ENCODE assay signal across 29 cellular contexts in genomic region chr17:55644346-55644745, GRCh38.
"Had no signal": no experiment of that assay in that cellular context is flagged by ENCODE, and none has a peak within 500 bp of the region (broad histone marks: within the 10 kb centered on the region; RNA-seq: fewer than 3 reads in every experiment).

No MANE protein-coding gene starts in this region.

- DNase-seq: activated CD4-positive, alpha-beta memory T cell treated with anti-CD3 and anti-CD28 coated beads for 36 hours; activated CD4-positive, alpha-beta T cell treated with anti-CD3 and anti-CD28 coated beads for 36 hours; activated CD4-positive, alpha-beta T cell treated with anti-CD3 and anti-CD28 coated beads, Interleukin-2, amount 10 ng/mL, durations not matched to agents 24 days and 14 days; activated CD4-positive, CD25-positive, alpha-beta regulatory T cell; activated CD4-positive, CD25-positive, alpha-beta regulatory T cell treated with anti-CD3 and anti-CD28 coated beads, Interleukin-2, amount 50 U/mL, for 72 hours; activated CD8-positive, alpha-beta memory T cell treated with anti-CD3 and anti-CD28 coated beads, Interleukin-2, amount 10 ng/mL, durations not matched to agents 7 days and 5 days; activated CD8-positive, alpha-beta memory T cell treated with anti-CD3 and anti-CD28 coated beads, Interleukin-2, amount 50 U/mL, for 4 hours; activated CD8-positive, alpha-beta T cell treated with anti-CD3 and anti-CD28 coated beads, Interleukin-2, amount 10 ng/mL, durations not matched to agents 7 days and 5 days; activated effector memory CD4-positive, alpha-beta T cell treated with anti-CD3 and anti-CD28 coated beads, Interleukin-2, amount 50 U/mL, for 16 hours; activated naive CD4-positive, alpha-beta T cell; activated naive CD4-positive, alpha-beta T cell treated with anti-CD3 and anti-CD28 coated beads, Interleukin-2, amount 10 ng/mL, durations not matched to agents 7 days and 5 days; activated naive CD8-positive, alpha-beta T cell treated with anti-CD3 and anti-CD28 coated beads, Interleukin-2, amount 10 ng/mL, durations not matched to agents 7 days and 5 days; activated T-cell treated with anti-CD3 and anti-CD28 coated beads, Interleukin-2, amount 50 U/mL, for 1 hour; activated T-cell treated with anti-CD3 and anti-CD28 coated beads, Interleukin-2, amount 50 U/mL, for 48 hours; central memory CD4-positive, alpha-beta T cell; cerebellar nuclear complex; colonic mucosa; effector CD8-positive, alpha-beta T cell; esophagus squamous epithelium; foreskin fibroblast; T-helper 2 cell had no signal

- H3K27ac ChIP-seq: ascending aorta, breast epithelium, cardiac muscle cell, colonic mucosa, epithelial cell of prostate, esophagus squamous epithelium had no signal

- H3K27me3 ChIP-seq: ascending aorta, breast epithelium, cardiac muscle cell, colonic mucosa had no signal

- H3K9me3 ChIP-seq: ascending aorta, breast epithelium, colonic mucosa, esophagus squamous epithelium had no signal

- FAIRE-seq: endometrium, endothelial cell of umbilical vein, frontal cortex had no signal

- H3K4me1 ChIP-seq: ascending aorta, breast epithelium, colonic mucosa, esophagus squamous epithelium had no signal

- ATAC-seq: activated CD4-positive, alpha-beta T cell treated with anti-CD3 and anti-CD28 coated beads for 36 hours; activated CD8-positive, alpha-beta memory T cell treated with anti-CD3 and anti-CD28 coated beads, Interleukin-2, amount 10 ng/mL, durations not matched to agents 7 days and 5 days; activated CD8-positive, alpha-beta T cell treated with anti-CD3 and anti-CD28 coated beads, Interleukin-2, amount 10 ng/mL, durations not matched to agents 7 days and 5 days; activated naive CD4-positive, alpha-beta T cell treated with anti-CD3 and anti-CD28 coated beads, Interleukin-2, amount 50 U/mL, for 72 hours had no signal

- H3K4me3 ChIP-seq: ascending aorta, breast epithelium, cardiac muscle cell, colonic mucosa, esophagus squamous epithelium had no signal

- H3K36me3 ChIP-seq: ascending aorta, breast epithelium, cardiac muscle cell, colonic mucosa, esophagus squamous epithelium had no signal
